1 cellular context compared by ENCODE assay signal in the genomic region with DNA sequence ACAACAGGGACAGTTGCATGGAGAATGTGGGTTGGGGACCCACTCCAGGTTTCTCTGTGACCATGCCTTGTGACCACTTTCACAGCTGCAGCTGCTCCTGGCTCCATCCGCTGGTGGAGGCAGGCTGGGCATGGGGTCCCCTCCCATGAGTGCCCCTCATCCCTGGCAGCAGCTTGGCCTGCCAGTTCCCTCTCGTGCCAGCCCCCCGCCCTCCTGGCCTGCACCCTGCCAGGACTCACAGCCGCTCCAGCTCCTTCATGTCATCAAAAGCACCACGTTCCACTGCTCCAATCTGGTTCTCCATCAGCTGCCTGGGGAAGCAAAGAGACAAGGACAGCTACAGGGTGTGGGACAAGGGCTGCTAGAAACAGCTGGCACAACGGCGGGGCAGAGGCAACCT.
TF ChIP-seq lines count a peak whose summit lies in the region.

No MANE protein-coding gene starts in this region.

TF ChIP-seq in SK-N-SH, 30 proteins besides CTCF, POLR2A, EP300 and RAD21:
- TF ChIP-seq, protein P1, sequence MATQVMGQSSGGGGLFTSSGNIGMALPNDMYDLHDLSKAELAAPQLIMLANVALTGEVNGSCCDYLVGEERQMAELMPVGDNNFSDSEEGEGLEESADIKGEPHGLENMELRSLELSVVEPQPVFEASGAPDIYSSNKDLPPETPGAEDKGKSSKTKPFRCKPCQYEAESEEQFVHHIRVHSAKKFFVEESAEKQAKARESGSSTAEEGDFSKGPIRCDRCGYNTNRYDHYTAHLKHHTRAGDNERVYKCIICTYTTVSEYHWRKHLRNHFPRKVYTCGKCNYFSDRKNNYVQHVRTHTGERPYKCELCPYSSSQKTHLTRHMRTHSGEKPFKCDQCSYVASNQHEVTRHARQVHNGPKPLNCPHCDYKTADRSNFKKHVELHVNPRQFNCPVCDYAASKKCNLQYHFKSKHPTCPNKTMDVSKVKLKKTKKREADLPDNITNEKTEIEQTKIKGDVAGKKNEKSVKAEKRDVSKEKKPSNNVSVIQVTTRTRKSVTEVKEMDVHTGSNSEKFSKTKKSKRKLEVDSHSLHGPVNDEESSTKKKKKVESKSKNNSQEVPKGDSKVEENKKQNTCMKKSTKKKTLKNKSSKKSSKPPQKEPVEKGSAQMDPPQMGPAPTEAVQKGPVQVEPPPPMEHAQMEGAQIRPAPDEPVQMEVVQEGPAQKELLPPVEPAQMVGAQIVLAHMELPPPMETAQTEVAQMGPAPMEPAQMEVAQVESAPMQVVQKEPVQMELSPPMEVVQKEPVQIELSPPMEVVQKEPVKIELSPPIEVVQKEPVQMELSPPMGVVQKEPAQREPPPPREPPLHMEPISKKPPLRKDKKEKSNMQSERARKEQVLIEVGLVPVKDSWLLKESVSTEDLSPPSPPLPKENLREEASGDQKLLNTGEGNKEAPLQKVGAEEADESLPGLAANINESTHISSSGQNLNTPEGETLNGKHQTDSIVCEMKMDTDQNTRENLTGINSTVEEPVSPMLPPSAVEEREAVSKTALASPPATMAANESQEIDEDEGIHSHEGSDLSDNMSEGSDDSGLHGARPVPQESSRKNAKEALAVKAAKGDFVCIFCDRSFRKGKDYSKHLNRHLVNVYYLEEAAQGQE (IDR thresholded peaks at IDR 0.05; ENCODE audit: low read depth, low read length) = no peak
- TF ChIP-seq GABPA (IDR thresholded peaks at IDR 0.05; ENCODE audit: low read depth) (no peak), JUND (IDR thresholded peaks at IDR 0.05) (no peak), GATA2 (CRISPR knock-in tag; IDR thresholded peaks at IDR 0.05) (0 out of 2 replicates have a peak, but pooled peaks have one; percentile 35), TAF1 (IDR thresholded peaks at IDR 0.05; ENCODE audit: borderline replicate concordance, low read depth, low read length) (no peak), EZH2phosphoT487 (IDR thresholded peaks at IDR 0.05; ENCODE audit: borderline replicate concordance, low read depth) (no peak)
